ENCODE assay signal across 18 cellular contexts in genomic region chr3:112167758-112168157, GRCh38. TPM values are rescaled to one million over a fixed set of nuclear protein-coding genes. Genes with fewer than 3 reads are reported as not detected.
DNase-seq lines count a peak whose midpoint lies in the region; ATAC-seq, FAIRE-seq and TF ChIP-seq lines count a peak whose summit lies in the region.
"Had no signal": no experiment of that assay in that cellular context is flagged by ENCODE, and none has a peak within 500 bp of the region (broad histone marks: within the 10 kb centered on the region; RNA-seq: fewer than 3 reads in every experiment).

No MANE protein-coding gene starts in this region.

- TF ChIP-seq CTCF in GM12865 (IDR thresholded peaks at IDR 0.05; ENCODE audit: insufficient read depth, low read depth, low read length, missing control alignments) (no peak), tibial artery (IDR thresholded peaks at IDR 0.05) (no peak)

- H3K27me3 ChIP-seq in tibial artery: no peaks in the 10 kb centered on the region
- no peaks in the 10 kb centered on the region for H3K27me3 ChIP-seq in CD8-positive, alpha-beta memory T cell (ENCODE audit: insufficient read depth, low read length, poor library complexity, severe bottlenecking)
- H3K27me3 ChIP-seq: testis had no signal

- H3K4me3 Mint-ChIP-seq in CD8-positive, alpha-beta memory T cell: no peak overlapping the region
- H3K4me3 Mint-ChIP-seq: activated naive CD4-positive, alpha-beta T cell treated with anti-CD3 and anti-CD28 coated beads, Interleukin-2, amount 10 ng/mL, durations not matched to agents 7 days and 5 days; naive thymus-derived CD8-positive, alpha-beta T cell had no signal

- ATAC-seq in HG02798 (IDR thresholded peaks at IDR 0.05; ENCODE audit: poor library complexity, unreplicated experiment) (peak; percentile 66), HG03460 (IDR thresholded peaks at IDR 0.05; ENCODE audit: unreplicated experiment) (peak; percentile 70)
- ATAC-seq: naive thymus-derived CD8-positive, alpha-beta T cell had no signal

- H3K36me3 Mint-ChIP-seq in CD8-positive, alpha-beta memory T cell: peaks cover 0 to 2% (median 0%) of the 10 kb centered on the region in 3 donors
- H3K36me3 Mint-ChIP-seq: activated naive CD4-positive, alpha-beta T cell treated with anti-CD3 and anti-CD28 coated beads, Interleukin-2, amount 10 ng/mL, durations not matched to agents 7 days and 5 days had no signal

- H3K4me1 ChIP-seq in tibial artery: no peaks in the 10 kb centered on the region
- no peaks in the 10 kb centered on the region for H3K4me1 ChIP-seq in CD8-positive, alpha-beta memory T cell (ENCODE audit: insufficient read depth, low read length)
- H3K4me1 ChIP-seq: testis had no signal

- CTCF ChIA-PET in CD8-positive, alpha-beta memory T cell (lab: Charles Lee): no interaction called here

- intact Hi-C loops in tibial artery (cut with DNase I; ENCODE audit: low total_unique reads): no loop called here

- H3K27me3 Mint-ChIP-seq in CD8-positive, alpha-beta memory T cell: peaks cover 6 to 8% of the 10 kb centered on the region in 2 donors
- H3K27me3 Mint-ChIP-seq: naive thymus-derived CD8-positive, alpha-beta T cell had no signal

- POLR2A ChIA-PET in CD8-positive, alpha-beta memory T cell (lab: Charles Lee): no interaction called here

- H3K36me3 ChIP-seq in tibial artery: no peaks in the 10 kb centered on the region
- H3K36me3 ChIP-seq in CD8-positive, alpha-beta memory T cell (ENCODE audit: insufficient read depth, low read length): no peaks in the 10 kb centered on the region

- H3K4me3 ChIP-seq in GM12865 (ENCODE audit: low read depth, low read length): no peak overlapping the region
- no peak overlapping the region for H3K4me3 ChIP-seq in tibial artery
- H3K4me3 ChIP-seq in CD8-positive, alpha-beta memory T cell (ENCODE audit: low read length): no peak overlapping the region
- H3K4me3 ChIP-seq: testis had no signal

- no peak overlapping the region for H3K27ac Mint-ChIP-seq in CD8-positive, alpha-beta memory T cell
- H3K27ac Mint-ChIP-seq: activated naive CD4-positive, alpha-beta T cell treated with anti-CD3 and anti-CD28 coated beads, Interleukin-2, amount 10 ng/mL, durations not matched to agents 7 days and 5 days had no signal

- peaks cover 0 to 11% (median 11%) of the 10 kb centered on the region in 3 donors for H3K9me3 ChIP-seq in tibial artery
- H3K9me3 ChIP-seq in CD8-positive, alpha-beta memory T cell (ENCODE audit: low read length): no peaks in the 10 kb centered on the region
- H3K9me3 ChIP-seq: testis had no signal

- FAIRE-seq in GM19239 (lab: Jason Lieb, UNC): peak; percentile 44
- FAIRE-seq: bronchial epithelial cell had no signal

- H3K4me1 Mint-ChIP-seq in CD8-positive, alpha-beta memory T cell: no peaks in the 10 kb centered on the region
- H3K4me1 Mint-ChIP-seq: activated naive CD4-positive, alpha-beta T cell treated with anti-CD3 and anti-CD28 coated beads, Interleukin-2, amount 10 ng/mL, durations not matched to agents 7 days and 5 days had no signal

- H3K9me3 Mint-ChIP-seq in CD8-positive, alpha-beta memory T cell: peaks cover 0 to 8% (median 0%) of the 10 kb centered on the region in 5 donors

- DNase-seq in GM12865 (ENCODE audit: low read depth): peak; percentile 55
- peak; percentile 9 for DNase-seq in GM19239 (ENCODE audit: insufficient read length, low spot score)
- DNase-seq in activated CD4-positive, CD25-positive, alpha-beta regulatory T cell (lab: John Stamatoyannopoulos, UW): no peak
- no peak for DNase-seq in tibial artery
- no peak for DNase-seq in CD8-positive, alpha-beta memory T cell
- no peak for DNase-seq in stimulated activated CD4-positive, alpha-beta T cell treated with anti-CD3 and anti-CD28 coated beads, Interleukin-4, amount 100 ng/mL, for 4 hours
- DNase-seq: activated CD8-positive, alpha-beta memory T cell treated with anti-CD3 and anti-CD28 coated beads, Interleukin-2, amount 50 U/mL, for 48 hours; activated naive CD4-positive, alpha-beta T cell treated with anti-CD3 and anti-CD28 coated beads, Interleukin-2, amount 10 ng/mL, durations not matched to agents 7 days and 5 days; effector CD4-positive, alpha-beta T cell; GF-D8; naive thymus-derived CD8-positive, alpha-beta T cell; OCI-M1; testis had no signal

- H3K27ac ChIP-seq in tibial artery: no peak overlapping the region
- no peak overlapping the region for H3K27ac ChIP-seq in CD8-positive, alpha-beta memory T cell (ENCODE audit: low read depth, low read length)
- H3K27ac ChIP-seq: testis had no signal

RNA-seq across cellular contexts. Expression of gene GCSAM, which starts 34.7 kb away (rescaled TPM):
- total RNA-seq in CD8-positive, alpha-beta memory T cell: 1 to 10 TPM; 4.1 to 4.8 TPM
- 17.8 TPM for polyA plus RNA-seq in CD8-positive, alpha-beta memory T cell
- total RNA-seq: fibroblast of villous mesenchyme, pulmonary artery endothelial cell had no signal

Comparison
In these comparisons a context has a peak if more than half of its experiments do, and no peak if none do; other contexts are left out.
1. DNase-seq: peak in GM12865 (single experiment) and GM19239 (single experiment); none in activated CD4-positive, CD25-positive, alpha-beta regulatory T cell (0 of 4), tibial artery (0 of 2), CD8-positive, alpha-beta memory T cell (0 of 5) and stimulated activated CD4-positive, alpha-beta T cell treated with anti-CD3 and anti-CD28 coated beads, Interleukin-4, amount 100 ng/mL, for 4 hours (0 of 2).